In genomic region chr7:131482800-131483199, GRCh38 we compare ENCODE assay signal across 22 cellular contexts.
A peak's percentile ranks its signal among the peaks of the same experiment; 100 is the strongest.
DNase-seq lines count a peak whose midpoint lies in the region; ATAC-seq and TF ChIP-seq lines count a peak whose summit lies in the region.
"Had no signal": no experiment of that assay in that cellular context is flagged by ENCODE, and none has a peak within 500 bp of the region (broad histone marks: within the 10 kb centered on the region; RNA-seq: fewer than 3 reads in every experiment).

No MANE protein-coding gene starts in this region.

- H3K9me3 Mint-ChIP-seq in endothelial cell (ENCODE audit: unreplicated experiment): no peaks in the 10 kb centered on the region
- H3K9me3 Mint-ChIP-seq: activated CD4-positive, alpha-beta T cell treated with anti-CD3 and anti-CD28 coated beads, Interleukin-2, amount 10 ng/mL, durations not matched to agents 7 days and 5 days; H9; naive thymus-derived CD8-positive, alpha-beta T cell; stimulated activated effector memory CD8-positive, alpha-beta T cell treated with anti-CD3 and anti-CD28 coated beads, Interleukin-12 subunit alpha, Interleukin-12 subunit beta, amount 100 ng/mL, for 72 hours had no signal

- H3K36me3 ChIP-seq in esophagus squamous epithelium (peaks cover 0 to 43% (median 0%) of the 10 kb centered on the region in 3 donors), WERI-Rb-1 (no peaks in the 10 kb centered on the region)
- H3K36me3 ChIP-seq: thoracic aorta had no signal

- intact Hi-C loops in esophagus squamous epithelium (cut with DNase I): no loop called here

- H3K36me3 Mint-ChIP-seq in endothelial cell (ENCODE audit: low read depth, unreplicated experiment): no peaks in the 10 kb centered on the region

- WGBS in esophagus squamous epithelium, 2 donors: 96 to 100% methylated on average over 2 of the region's 2 CpGs

- H3K4me1 Mint-ChIP-seq in endothelial cell (ENCODE audit: unreplicated experiment): peaks cover 63% of the 10 kb centered on the region
- H3K4me1 Mint-ChIP-seq: activated CD4-positive, alpha-beta T cell treated with anti-CD3 and anti-CD28 coated beads, Interleukin-2, amount 10 ng/mL, durations not matched to agents 7 days and 5 days; H9; naive thymus-derived CD8-positive, alpha-beta T cell; stimulated activated effector memory CD8-positive, alpha-beta T cell treated with anti-CD3 and anti-CD28 coated beads, Interleukin-12 subunit alpha, Interleukin-12 subunit beta, amount 100 ng/mL, for 72 hours had no signal

- H3K9me3 ChIP-seq in esophagus squamous epithelium (no peaks in the 10 kb centered on the region), WERI-Rb-1 (ENCODE audit: severe bottlenecking) (no peaks in the 10 kb centered on the region)
- H3K9me3 ChIP-seq: thoracic aorta had no signal

- H3K4me3 Mint-ChIP-seq in endothelial cell (ENCODE audit: unreplicated experiment): no peak overlapping the region
- H3K4me3 Mint-ChIP-seq: activated CD4-positive, alpha-beta T cell treated with anti-CD3 and anti-CD28 coated beads, Interleukin-2, amount 10 ng/mL, durations not matched to agents 7 days and 5 days; H9; naive thymus-derived CD8-positive, alpha-beta T cell; stimulated activated effector memory CD8-positive, alpha-beta T cell treated with anti-CD3 and anti-CD28 coated beads, Interleukin-12 subunit alpha, Interleukin-12 subunit beta, amount 100 ng/mL, for 72 hours had no signal

- peak; percentile 55 for ATAC-seq in GM18858 (IDR thresholded peaks at IDR 0.05; ENCODE audit: unreplicated experiment)
- ATAC-seq in GM19467 (IDR thresholded peaks at IDR 0.05; ENCODE audit: unreplicated experiment): peak; percentile 56
- peak; percentile 46 for ATAC-seq in HG03432 (IDR thresholded peaks at IDR 0.05; ENCODE audit: unreplicated experiment)
- ATAC-seq: naive thymus-derived CD8-positive, alpha-beta T cell; sciatic nerve; stimulated activated effector memory CD8-positive, alpha-beta T cell treated with anti-CD3 and anti-CD28 coated beads, Interleukin-12 subunit alpha, Interleukin-12 subunit beta, amount 100 ng/mL, for 72 hours had no signal

- peak overlapping the region; percentile 36 for H3K27ac Mint-ChIP-seq in endothelial cell (ENCODE audit: unreplicated experiment)
- H3K27ac Mint-ChIP-seq: activated CD4-positive, alpha-beta T cell treated with anti-CD3 and anti-CD28 coated beads, Interleukin-2, amount 10 ng/mL, durations not matched to agents 7 days and 5 days; H9; stimulated activated effector memory CD8-positive, alpha-beta T cell treated with anti-CD3 and anti-CD28 coated beads, Interleukin-12 subunit alpha, Interleukin-12 subunit beta, amount 100 ng/mL, for 72 hours had no signal

- H3K27me3 ChIP-seq in esophagus squamous epithelium: no peaks in the 10 kb centered on the region
- H3K27me3 ChIP-seq in WERI-Rb-1 (ENCODE audit: insufficient read depth, low read depth, severe bottlenecking): no peaks in the 10 kb centered on the region

- DNase-seq in endothelial cell (ENCODE audit: low spot score) (no peak), esophagus squamous epithelium (lab: John Stamatoyannopoulos, UW) (no peak), WERI-Rb-1 (no peak), NCI-H2196 treated with DMSO at 0.1 percent for 48 hours (lab: John Stamatoyannopoulos, UW; ENCODE audit: unreplicated experiment) (no peak)
- DNase-seq: activated CD4-positive, alpha-beta T cell treated with anti-CD3 and anti-CD28 coated beads, Interleukin-2, amount 10 ng/mL, durations not matched to agents 7 days and 5 days; activated gamma-delta T cell treated with Interleukin-2 at 50 U/mL for 16 hours; amniotic stem cell; dermis blood vessel endothelial cell; H9; kidney glomerular epithelial cell; mesenchymal stem cell; naive thymus-derived CD8-positive, alpha-beta T cell; NCI-H1105; NCI-H524 treated with DMSO at 0.1 percent for 48 hours; Right ventricle myocardium superior had no signal

- peaks cover 2% of the 10 kb centered on the region for H3K27me3 Mint-ChIP-seq in endothelial cell (ENCODE audit: unreplicated experiment)
- H3K27me3 Mint-ChIP-seq: activated CD4-positive, alpha-beta T cell treated with anti-CD3 and anti-CD28 coated beads, Interleukin-2, amount 10 ng/mL, durations not matched to agents 7 days and 5 days; naive thymus-derived CD8-positive, alpha-beta T cell had no signal

- TF ChIP-seq CTCF in endothelial cell (IDR thresholded peaks at IDR 0.05; ENCODE audit: unreplicated experiment) (no peak), esophagus squamous epithelium (IDR thresholded peaks at IDR 0.05) (no peak), WERI-Rb-1 (IDR thresholded peaks at IDR 0.05; ENCODE audit: low read depth, low read length) (no peak)

- no peak for TF ChIP-seq POLR2A in esophagus squamous epithelium (IDR thresholded peaks at IDR 0.05)

- H3K4me3 ChIP-seq in esophagus squamous epithelium: no peak overlapping the region
- no peak overlapping the region for H3K4me3 ChIP-seq in WERI-Rb-1 (ENCODE audit: low read depth, low read length)
- H3K4me3 ChIP-seq: thoracic aorta had no signal

- no peaks in the 10 kb centered on the region for H3K4me1 ChIP-seq in esophagus squamous epithelium
- H3K4me1 ChIP-seq: parathyroid adenoma had no signal

- H3K27ac ChIP-seq in esophagus squamous epithelium (no peak overlapping the region), WERI-Rb-1 (no peak overlapping the region)
- H3K27ac ChIP-seq: parathyroid adenoma, thoracic aorta had no signal
